ENCODE assay signal across 8 cellular contexts in the genomic region with DNA sequence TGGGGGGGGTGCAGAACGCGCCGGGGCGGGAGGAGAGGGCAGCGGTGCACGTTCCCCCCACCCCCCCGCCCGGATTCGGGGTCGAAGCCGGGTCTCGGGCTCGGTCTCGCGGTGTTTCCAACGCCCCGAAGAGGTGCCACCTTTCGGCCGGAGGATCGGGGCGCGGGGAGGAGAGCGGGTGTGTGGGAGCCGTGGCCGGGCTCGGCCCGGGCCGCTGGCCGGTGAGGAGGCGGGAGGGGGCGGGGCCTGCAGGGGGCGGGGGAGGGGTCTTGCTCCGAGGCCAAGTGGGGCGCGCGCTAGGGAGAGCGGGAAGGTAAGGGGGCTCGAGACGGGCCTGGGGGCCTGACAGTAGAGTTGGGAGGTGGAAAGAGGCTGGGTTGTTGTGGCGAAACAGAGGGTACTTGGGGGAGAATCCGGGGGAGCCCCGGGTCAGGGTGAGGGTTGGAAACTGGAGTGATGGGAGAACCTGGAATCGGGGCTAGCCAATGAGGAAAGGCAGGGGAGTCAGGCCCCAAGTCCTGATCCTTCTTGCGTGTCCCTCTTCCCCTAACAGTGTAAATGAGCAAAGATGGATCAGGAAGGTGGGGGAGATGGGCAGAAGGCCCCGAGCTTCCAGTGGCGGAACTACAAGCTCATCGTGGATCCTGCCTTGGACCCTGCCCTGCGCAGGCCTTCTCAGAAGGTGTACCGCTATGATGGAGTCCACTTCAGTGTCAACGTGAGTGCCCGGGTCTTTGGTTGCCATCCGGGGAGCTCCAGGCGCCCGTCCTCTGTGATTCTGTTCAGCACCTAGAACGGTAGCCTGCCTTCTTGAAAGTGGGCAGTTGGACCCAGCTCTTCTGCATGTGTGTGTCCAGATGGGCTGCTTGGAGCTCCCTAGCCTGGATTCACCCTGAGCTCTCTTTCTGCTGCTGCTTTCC. TPM values are rescaled to one million over a fixed set of nuclear protein-coding genes. Genes with fewer than 3 reads are reported as not detected.
DNase-seq lines count a peak whose midpoint lies in the region; ATAC-seq and TF ChIP-seq lines count a peak whose summit lies in the region.

No MANE protein-coding gene starts in this region.

- H3K4me1 ChIP-seq in ovary (ENCODE audit: insufficient read depth), result peaks cover 11% of the 10 kb centered on the region

- H3K27me3 ChIP-seq in ovary, result no peaks in the 10 kb centered on the region

- intact Hi-C loops in ovary (cut with DNase I), result loop anchor here in 1 of 4 donors (10.0 kb wide), 1 partner anchor 156 kb away; a partner anchor contains a TSS

- H3K9me3 ChIP-seq in ovary, result no peaks in the 10 kb centered on the region

- no peaks in the 10 kb centered on the region for H3K36me3 ChIP-seq in ovary

- H3K9me3 Mint-ChIP-seq in IgD-negative memory B cell (no peaks in the 10 kb centered on the region), glutamatergic neuron (ENCODE audit: unreplicated experiment) (peaks cover 17% of the 10 kb centered on the region)
- H3K9me3 Mint-ChIP-seq in activated T-cell treated with anti-CD3 and anti-CD28 coated beads, Interleukin-2, amount 50 U/mL, for 4 hours, result no peaks in the 10 kb centered on the region

- 5 to 14% (median 11%) methylated on average over 25 to 55 of the region's 55 CpGs for WGBS in ovary, 3 donors

- TF ChIP-seq CTCF in glutamatergic neuron (IDR thresholded peaks at IDR 0.05; ENCODE audit: partially characterized antibody, unreplicated experiment) (no peak), ovary (IDR thresholded peaks at IDR 0.05) (no peak)

- peak; percentile 13 for ATAC-seq in GM21576 (IDR thresholded peaks at IDR 0.05; ENCODE audit: unreplicated experiment)
- peak; percentile 29 to 49 for ATAC-seq in activated T-cell treated with anti-CD3 and anti-CD28 coated beads, Interleukin-2, amount 50 U/mL, for 4 hours

- H3K4me1 Mint-ChIP-seq in IgD-negative memory B cell (peaks cover 22 to 32% (median 23%) of the 10 kb centered on the region in 3 donors), glutamatergic neuron (ENCODE audit: low read depth, unreplicated experiment) (peaks cover 6% of the 10 kb centered on the region)
- H3K4me1 Mint-ChIP-seq in activated T-cell treated with anti-CD3 and anti-CD28 coated beads, Interleukin-2, amount 50 U/mL, for 4 hours (ENCODE audit: low read depth), result peaks cover 29% of the 10 kb centered on the region

- peaks cover 2% of the 10 kb centered on the region for H3K36me3 Mint-ChIP-seq in IgD-negative memory B cell
- H3K36me3 Mint-ChIP-seq in activated T-cell treated with anti-CD3 and anti-CD28 coated beads, Interleukin-2, amount 50 U/mL, for 4 hours (ENCODE audit: insufficient read depth), result peaks cover 29% of the 10 kb centered on the region
- peaks cover 11% of the 10 kb centered on the region for H3K36me3 Mint-ChIP-seq in glutamatergic neuron (ENCODE audit: unreplicated experiment)

- peak; percentile 8 for DNase-seq in NCI-H2107 treated with DMSO at 0.1 percent for 48 hours (lab: John Stamatoyannopoulos, UW; ENCODE audit: unreplicated experiment)
- DNase-seq in NCI-H2107 (lab: John Stamatoyannopoulos, UW), result no peak
- DNase-seq in activated T-cell treated with anti-CD3 and anti-CD28 coated beads, Interleukin-2, amount 50 U/mL, for 4 hours, result no peak
- peak; percentile 77 for DNase-seq in glutamatergic neuron
- peak in 3 of 5 donors; percentile 56 to 80 (median 65) for DNase-seq in ovary
- DNase-seq in Kasumi-1 (lab: John Stamatoyannopoulos, UW), result no peak

- TF ChIP-seq POLR2A in ovary (IDR thresholded peaks at IDR 0.05), result no peak

- TF ChIP-seq EP300 in ovary (IDR thresholded peaks at IDR 0.05), result no peak

- peak overlapping the region; percentile 85 to 96 (median 94) for H3K4me3 Mint-ChIP-seq in IgD-negative memory B cell
- H3K4me3 Mint-ChIP-seq in activated T-cell treated with anti-CD3 and anti-CD28 coated beads, Interleukin-2, amount 50 U/mL, for 4 hours, result peak overlapping the region; percentile 95
- H3K4me3 Mint-ChIP-seq in glutamatergic neuron (ENCODE audit: unreplicated experiment), result peak overlapping the region; percentile 93

- H3K27me3 Mint-ChIP-seq in IgD-negative memory B cell (no peaks in the 10 kb centered on the region), glutamatergic neuron (ENCODE audit: unreplicated experiment) (peaks cover 6% of the 10 kb centered on the region)
- no peaks in the 10 kb centered on the region for H3K27me3 Mint-ChIP-seq in activated T-cell treated with anti-CD3 and anti-CD28 coated beads, Interleukin-2, amount 50 U/mL, for 4 hours (ENCODE audit: low read depth)

- peak overlapping the region; percentile 86 to 97 (median 88) for H3K27ac Mint-ChIP-seq in IgD-negative memory B cell
- H3K27ac Mint-ChIP-seq in glutamatergic neuron (ENCODE audit: unreplicated experiment), result peak overlapping the region; percentile 91

- peak overlapping the region; percentile 97 to 98 for H3K27ac ChIP-seq in ovary

- peak overlapping the region; percentile 82 for H3K4me3 ChIP-seq in ovary

RNA-seq across cellular contexts. Expression of a gene that starts 0.9 kb away (rescaled TPM):
- polyA plus RNA-seq in IgD-negative memory B cell, result 3.0 TPM
- total RNA-seq in activated T-cell treated with anti-CD3 and anti-CD28 coated beads, Interleukin-2, amount 50 U/mL, for 4 hours, result 10 to 100 TPM; 39.3 to 49.0 (median 40.5) TPM
- 24.3 TPM for total RNA-seq in glutamatergic neuron (ENCODE audit: unreplicated experiment)
- total RNA-seq in ovary, result 10 to 100 TPM in 5 of 7 donors, 1 to 10 TPM in 2; 5.0 to 31.8 (median 24.9) TPM
- polyA plus RNA-seq in ovary, result 10 to 100 TPM in 1 of 2 donors, 1 to 10 TPM in 1; 5.8 to 17.1 TPM

RNA-seq across cellular contexts. Expression of a gene that starts 9.6 kb away (rescaled TPM):
- polyA plus RNA-seq in IgD-negative memory B cell (68.8 TPM), ovary (10 to 100 TPM; 26.0 to 27.5 TPM)
- total RNA-seq in activated T-cell treated with anti-CD3 and anti-CD28 coated beads, Interleukin-2, amount 50 U/mL, for 4 hours, result 1 to 10 TPM; 1.5 to 3.3 (median 2.8) TPM
- total RNA-seq in glutamatergic neuron (ENCODE audit: unreplicated experiment) (5.1 TPM), ovary (10 to 100 TPM; 21.5 to 30.8 (median 24.1) TPM)

RNA-seq across cellular contexts. Expression of a gene that starts 26.6 kb away (rescaled TPM):
- polyA plus RNA-seq in IgD-negative memory B cell (not detected), ovary (1 to 10 TPM; 3.9 to 8.0 TPM)
- total RNA-seq in activated T-cell treated with anti-CD3 and anti-CD28 coated beads, Interleukin-2, amount 50 U/mL, for 4 hours, result 1 to 10 TPM; 1.2 to 2.0 (median 1.3) TPM
- total RNA-seq in glutamatergic neuron (ENCODE audit: unreplicated experiment) (2.0 TPM), ovary (10 to 100 TPM in 4 of 7 donors, 1 to 10 TPM in 3; 8.0 to 24.5 (median 10.5) TPM)

RNA-seq across cellular contexts. Expression of a gene that starts 35.1 kb away (rescaled TPM):
- 0.26 TPM for polyA plus RNA-seq in IgD-negative memory B cell
- 10 to 100 TPM; 25.8 to 31.3 (median 30.8) TPM for total RNA-seq in activated T-cell treated with anti-CD3 and anti-CD28 coated beads, Interleukin-2, amount 50 U/mL, for 4 hours
- total RNA-seq in glutamatergic neuron (ENCODE audit: unreplicated experiment), result 76.8 TPM
- 10 to 100 TPM; 10.2 to 24.3 (median 15.4) TPM for total RNA-seq in ovary
- polyA plus RNA-seq in ovary, result 10 to 100 TPM in 1 of 2 donors, 1 to 10 TPM in 1; 1.6 to 12.4 TPM

RNA-seq across cellular contexts. Expression of a gene that starts 52.0 kb away (rescaled TPM):
- polyA plus RNA-seq in IgD-negative memory B cell (0.18 TPM), ovary (under 1 TPM; 0.36 to 0.57 TPM)
- total RNA-seq in activated T-cell treated with anti-CD3 and anti-CD28 coated beads, Interleukin-2, amount 50 U/mL, for 4 hours, result under 1 TPM; 0.25 to 0.69 (median 0.43) TPM
- total RNA-seq in glutamatergic neuron (ENCODE audit: unreplicated experiment) (51.6 TPM), ovary (1 to 10 TPM in 4 of 7 donors, under 1 TPM in 3; 0.34 to 1.5 (median 1.0) TPM)

Comparison
In these comparisons a context has a peak if more than half of its experiments do, and no peak if none do; other contexts are left out.
1. DNase-seq: peak in NCI-H2107 treated with DMSO at 0.1 percent for 48 hours (single experiment), glutamatergic neuron (single experiment) and ovary (3 of 5); none in NCI-H2107 (single experiment), activated T-cell treated with anti-CD3 and anti-CD28 coated beads, Interleukin-2, amount 50 U/mL, for 4 hours (single experiment) and Kasumi-1 (0 of 2).
2. Peak in every context shown above with its lines, with median percentiles within 50 percentile points of each other: H3K4me3 Mint-ChIP-seq.